26 cellular contexts compared by ENCODE assay signal in genomic region chr11:20058749-20059458, GRCh38.
DNase-seq lines count a peak whose midpoint lies in the region; ATAC-seq and TF ChIP-seq lines count a peak whose summit lies in the region.
"Had no signal": no experiment of that assay in that cellular context is flagged by ENCODE, and none has a peak within 500 bp of the region (broad histone marks: within the 10 kb centered on the region; RNA-seq: fewer than 3 reads in every experiment).

No MANE protein-coding gene starts in this region.

- H3K4me2 ChIP-seq in OCI-LY3 (ENCODE audit: low read length): peak overlapping the region; percentile 12; the same call in 1 of the 2 replicates

- H3K27me3 Mint-ChIP-seq in mesothelial cell of epicardium (ENCODE audit: low read depth): no peaks in the 10 kb centered on the region
- H3K27me3 Mint-ChIP-seq: activated naive CD8-positive, alpha-beta T cell treated with anti-CD3 and anti-CD28 coated beads for 36 hours had no signal

- H3K79me2 ChIP-seq in OCI-LY3 (ENCODE audit: low read length): no peaks in the 10 kb centered on the region

- H2AFZ ChIP-seq in OCI-LY3 (ENCODE audit: low read depth, low read length): no peak overlapping the region

- no peak overlapping the region for H3K27ac ChIP-seq in OCI-LY3 (ENCODE audit: low read length)
- H3K27ac ChIP-seq in right atrium auricular region: no peak overlapping the region
- H3K27ac ChIP-seq: gastroesophageal sphincter, HL-60, uterus had no signal

- H3K36me3 ChIP-seq in OCI-LY3 (replicated peaks; ENCODE audit: low read depth, low read length): no peaks in the 10 kb centered on the region
- H3K36me3 ChIP-seq in right atrium auricular region: peaks cover 20% of the 10 kb centered on the region
- H3K36me3 ChIP-seq: uterus had no signal

- H3K27me3 ChIP-seq in OCI-LY3 (ENCODE audit: low read depth, low read length) (peaks cover 42% of the 10 kb centered on the region), right atrium auricular region (no peaks in the 10 kb centered on the region)
- H3K27me3 ChIP-seq: gastroesophageal sphincter, uterus had no signal

- H3K4me1 Mint-ChIP-seq in mesothelial cell of epicardium: peaks cover 36% of the 10 kb centered on the region
- H3K4me1 Mint-ChIP-seq: activated naive CD8-positive, alpha-beta T cell treated with anti-CD3 and anti-CD28 coated beads for 36 hours had no signal

- H3K27ac Mint-ChIP-seq in mesothelial cell of epicardium: peak overlapping the region; percentile 17
- H3K27ac Mint-ChIP-seq: activated naive CD8-positive, alpha-beta T cell treated with anti-CD3 and anti-CD28 coated beads for 36 hours had no signal

- no peaks in the 10 kb centered on the region for H4K20me1 ChIP-seq in OCI-LY3 (ENCODE audit: insufficient read depth, low read length)

- ATAC-seq in HG03520 (IDR thresholded peaks at IDR 0.05; ENCODE audit: unreplicated experiment): no peak
- ATAC-seq: esophagus mucosa, gastroesophageal sphincter, Right ventricle myocardium inferior had no signal

- H3K9me3 ChIP-seq in OCI-LY3 (ENCODE audit: insufficient read depth, low read length) (no peaks in the 10 kb centered on the region), right atrium auricular region (no peaks in the 10 kb centered on the region)
- H3K9me3 ChIP-seq: gastroesophageal sphincter, uterus had no signal

- no peaks in the 10 kb centered on the region for H3K9me3 Mint-ChIP-seq in mesothelial cell of epicardium
- H3K9me3 Mint-ChIP-seq: activated naive CD8-positive, alpha-beta T cell treated with anti-CD3 and anti-CD28 coated beads for 36 hours had no signal

- H3K4me1 ChIP-seq in OCI-LY3 (ENCODE audit: low read length): peaks cover 11% of the 10 kb centered on the region
- peaks cover 0 to 17% of the 10 kb centered on the region in 2 donors for H3K4me1 ChIP-seq in right atrium auricular region
- H3K4me1 ChIP-seq: uterus had no signal

- no peak overlapping the region for H3K4me3 ChIP-seq in OCI-LY3 (ENCODE audit: low read length)
- no peak overlapping the region for H3K4me3 ChIP-seq in epithelial cell of proximal tubule (ENCODE audit: low read depth, low read length)
- H3K4me3 ChIP-seq in right atrium auricular region: no peak overlapping the region
- H3K4me3 ChIP-seq: gastroesophageal sphincter, uterus had no signal

- TF ChIP-seq CTCF in OCI-LY3 (IDR thresholded peaks at IDR 0.05; ENCODE audit: low read depth, low read length) (no peak), epithelial cell of proximal tubule (conservative IDR thresholded peaks at IDR 0.05; ENCODE audit: low read depth, low read length) (no peak), mesothelial cell of epicardium (IDR thresholded peaks at IDR 0.05; ENCODE audit: unreplicated experiment) (no peak), right atrium auricular region (IDR thresholded peaks at IDR 0.05) (no peak)

- peaks cover 31% of the 10 kb centered on the region for H3K36me3 Mint-ChIP-seq in mesothelial cell of epicardium
- H3K36me3 Mint-ChIP-seq: activated naive CD8-positive, alpha-beta T cell treated with anti-CD3 and anti-CD28 coated beads for 36 hours had no signal

- DNase-seq in AG20443 (ENCODE audit: low spot score) (peak; percentile 23), epithelial cell of proximal tubule (ENCODE audit: low read depth) (peak; percentile 53), mesothelial cell of epicardium (ENCODE audit: low spot score in 2 of 2, unreplicated experiment in 2 of 2) (no peak), NCI-H510A treated with DMSO at 0.1 percent for 48 hours (lab: John Stamatoyannopoulos, UW) (no peak), SHP77 (lab: John Stamatoyannopoulos, UW) (no peak), right atrium auricular region (ENCODE audit: low spot score) (no peak)
- DNase-seq: activated CD4-positive, alpha-beta T cell treated with anti-CD3 and anti-CD28 coated beads, Interleukin-2, amount 50 U/mL, for 4 hours; activated CD4-positive, CD25-positive, alpha-beta regulatory T cell; activated CD8-positive, alpha-beta memory T cell treated with anti-CD3 and anti-CD28 coated beads, Interleukin-2, amount 50 U/mL, for 48 hours; activated naive CD8-positive, alpha-beta T cell treated with anti-CD3 and anti-CD28 coated beads for 36 hours; C1 segment of cervical spinal cord; DMS79 treated with DMSO at 0.1 percent for 48 hours; kidney glomerular epithelial cell; mesenchymal stem cell; NCI-H1048; NCI-H1930; NCI-H82; stimulated activated CD4-positive, alpha-beta T cell treated with anti-CD3 and anti-CD28 coated beads, Interleukin-4, amount 100 ng/mL, for 1 hour; stimulated activated naive CD4-positive, alpha-beta T cell; uterus had no signal

- H3K4me3 Mint-ChIP-seq in mesothelial cell of epicardium: no peak overlapping the region
- H3K4me3 Mint-ChIP-seq: activated naive CD8-positive, alpha-beta T cell treated with anti-CD3 and anti-CD28 coated beads for 36 hours had no signal

- H3K9ac ChIP-seq in OCI-LY3 (ENCODE audit: low read length): no peak overlapping the region

Comparison
In these comparisons a context has a peak if more than half of its experiments do, and no peak if none do; other contexts are left out.
1. DNase-seq: peak in AG20443 (single experiment) and epithelial cell of proximal tubule (single experiment); none in mesothelial cell of epicardium (0 of 2), NCI-H510A treated with DMSO at 0.1 percent for 48 hours (single experiment), SHP77 (0 of 2) and right atrium auricular region (single experiment).